Comparison of ENCODE assay signal across 1 cellular context in genomic region chr12:96218989-96219678, GRCh38.
TF ChIP-seq lines count a peak whose summit lies in the region.

No MANE protein-coding gene starts in this region.

TF ChIP-seq in IMR-90, 13 proteins besides CTCF, POLR2A, EP300 and RAD21:
- TF ChIP-seq SMC3 (IDR thresholded peaks at IDR 0.05; ENCODE audit: low read depth, low read length) (no peak), MAZ (IDR thresholded peaks at IDR 0.05; ENCODE audit: borderline replicate concordance, low read depth, low read length) (no peak), CHD1 (IDR thresholded peaks at IDR 0.05; ENCODE audit: low read depth, low read length) (no peak), RCOR1 (IDR thresholded peaks at IDR 0.05; ENCODE audit: insufficient replicate concordance, low read length) (no peak), CEBPB (IDR thresholded peaks at IDR 0.05; ENCODE audit: low read depth, low read length) (no peak), FOS (IDR thresholded peaks at IDR 0.05; ENCODE audit: low read depth, low read length) (no peak), RFX5 (IDR thresholded peaks at IDR 0.05; ENCODE audit: low read depth, low read length) (no peak), NFE2L2 (IDR thresholded peaks at IDR 0.05; ENCODE audit: low read depth, low read length) (no peak), BHLHE40 (IDR thresholded peaks at IDR 0.05; ENCODE audit: low read depth, low read length) (no peak), MAFK (IDR thresholded peaks at IDR 0.05; ENCODE audit: low read depth, low read length) (no peak), MXI1 (IDR thresholded peaks at IDR 0.05; ENCODE audit: borderline replicate concordance, low read depth, low read length) (no peak)
- TF ChIP-seq, protein P1, sequence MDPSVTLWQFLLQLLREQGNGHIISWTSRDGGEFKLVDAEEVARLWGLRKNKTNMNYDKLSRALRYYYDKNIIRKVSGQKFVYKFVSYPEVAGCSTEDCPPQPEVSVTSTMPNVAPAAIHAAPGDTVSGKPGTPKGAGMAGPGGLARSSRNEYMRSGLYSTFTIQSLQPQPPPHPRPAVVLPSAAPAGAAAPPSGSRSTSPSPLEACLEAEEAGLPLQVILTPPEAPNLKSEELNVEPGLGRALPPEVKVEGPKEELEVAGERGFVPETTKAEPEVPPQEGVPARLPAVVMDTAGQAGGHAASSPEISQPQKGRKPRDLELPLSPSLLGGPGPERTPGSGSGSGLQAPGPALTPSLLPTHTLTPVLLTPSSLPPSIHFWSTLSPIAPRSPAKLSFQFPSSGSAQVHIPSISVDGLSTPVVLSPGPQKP (IDR thresholded peaks at IDR 0.05; ENCODE audit: borderline replicate concordance, low read depth, low read length): no peak
- TF ChIP-seq, protein P2, sequence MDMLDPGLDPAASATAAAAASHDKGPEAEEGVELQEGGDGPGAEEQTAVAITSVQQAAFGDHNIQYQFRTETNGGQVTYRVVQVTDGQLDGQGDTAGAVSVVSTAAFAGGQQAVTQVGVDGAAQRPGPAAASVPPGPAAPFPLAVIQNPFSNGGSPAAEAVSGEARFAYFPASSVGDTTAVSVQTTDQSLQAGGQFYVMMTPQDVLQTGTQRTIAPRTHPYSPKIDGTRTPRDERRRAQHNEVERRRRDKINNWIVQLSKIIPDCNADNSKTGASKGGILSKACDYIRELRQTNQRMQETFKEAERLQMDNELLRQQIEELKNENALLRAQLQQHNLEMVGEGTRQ (IDR thresholded peaks at IDR 0.05; ENCODE audit: low read depth, low read length): no peak
